Comparison of ENCODE assay signal across 8 cellular contexts in the genomic region with DNA sequence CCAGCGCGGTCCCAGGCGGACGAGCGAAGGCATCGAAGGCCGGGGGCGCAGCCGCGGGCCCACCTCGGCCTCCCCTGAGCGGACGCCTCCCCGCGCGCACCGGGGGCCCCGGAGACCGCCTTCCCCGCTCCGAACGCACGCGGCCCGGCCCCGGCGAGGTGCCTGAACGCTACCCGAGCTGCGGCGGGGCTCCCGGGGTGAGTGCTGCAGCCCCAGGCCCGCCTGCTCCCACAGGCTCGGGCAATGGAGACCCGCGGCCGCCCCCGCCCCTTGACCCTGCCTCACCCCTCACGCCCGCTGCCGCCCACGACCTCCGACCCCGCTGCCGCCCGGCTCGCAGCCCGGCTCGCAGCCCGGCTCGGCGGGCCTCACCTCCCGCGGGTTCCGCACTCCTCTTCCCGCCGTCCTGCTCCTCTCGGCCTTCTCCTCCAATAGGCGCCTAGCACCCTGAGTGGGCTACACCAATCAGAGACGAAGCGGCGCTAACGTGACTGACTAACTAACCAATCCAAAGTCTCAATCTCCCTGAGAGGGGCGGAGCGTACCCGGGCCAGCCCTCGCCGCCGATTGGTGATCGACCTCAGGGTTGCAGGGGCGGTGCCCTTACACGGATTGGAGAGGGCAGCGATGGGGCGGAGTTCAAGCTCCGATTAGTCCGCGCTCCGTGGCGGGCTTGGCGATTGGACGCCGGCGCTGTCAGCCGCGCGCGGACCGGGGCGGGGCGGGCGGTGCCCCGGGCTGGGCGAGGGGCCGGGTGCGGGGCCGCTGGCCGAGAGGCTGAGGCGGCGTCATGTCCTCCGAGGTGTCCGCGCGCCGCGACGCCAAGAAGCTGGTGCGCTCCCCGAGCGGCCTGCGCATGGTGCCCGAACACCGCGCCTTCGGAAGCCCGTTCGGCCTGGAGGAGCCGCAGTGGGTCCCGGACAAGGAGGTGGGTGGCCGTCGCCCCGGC. TPM values are rescaled to one million over a fixed set of nuclear protein-coding genes. Genes with fewer than 3 reads are reported as not detected.
DNase-seq lines count a peak whose midpoint lies in the region; ATAC-seq and FAIRE-seq lines count a peak whose summit lies in the region.

Gene XRCC3 (minus strand): TSS at position 400 of the 949 bp plus-strand sequence. CDS start 4,364 bp downstream, outside the sequence.
Gene ZFYVE21 (plus strand): TSS at position 759 of the 949 bp plus-strand sequence. CDS start 32 bp downstream, at position 791.

- peak within 1 kb of the TSS; percentile 73 to 74 for H3K18ac ChIP-seq in mesenchymal stem cell (ENCODE audit: low read depth in 1 of 2, low read length in 2 of 2)

- ATAC-seq in GM21367 (IDR thresholded peaks at IDR 0.05; ENCODE audit: unreplicated experiment), result peak; percentile 90

- peak within 1 kb of the TSS; percentile 59 for H4K91ac ChIP-seq in mesenchymal stem cell (ENCODE audit: low read length)

- peak within 1 kb of the TSS in 1 of 2 experiments; percentile 51 for H3K23ac ChIP-seq in mesenchymal stem cell (ENCODE audit: low read length in 2 of 2)

- peak within 1 kb of the TSS; percentile 38 for H2BK15ac ChIP-seq in mesenchymal stem cell (ENCODE audit: low read depth, poor library complexity, severe bottlenecking)

- H4K8ac ChIP-seq in mesenchymal stem cell (ENCODE audit: low read length), result peak within 1 kb of the TSS; percentile 57

- peak within 1 kb of the TSS; percentile 22 for H3K9ac ChIP-seq in endocrine pancreas (ENCODE audit: control insufficient read depth, insufficient read depth, low read length)
- peak within 1 kb of the TSS; percentile 84 for H3K9ac ChIP-seq in mesenchymal stem cell (ENCODE audit: low read length)

- H3K9me3 ChIP-seq in endocrine pancreas (ENCODE audit: control insufficient read depth, low read length) (no peaks in the 10 kb centered on the region), mesenchymal stem cell (ENCODE audit: control insufficient read depth, low read length) (no peaks in the 10 kb centered on the region)

- H3K4me2 ChIP-seq in mesenchymal stem cell (ENCODE audit: low read length, poor library complexity, severe bottlenecking), result peak within 1 kb of the TSS; percentile 90

- H3K79me1 ChIP-seq in mesenchymal stem cell (replicated peaks; ENCODE audit: low read length, poor library complexity, severe bottlenecking), result peaks cover 36% of the 10 kb centered on the region

- H3K4me3 ChIP-seq in endocrine pancreas (ENCODE audit: control insufficient read depth, insufficient read depth, low read length), result peak within 1 kb of the TSS; percentile 43
- peak within 1 kb of the TSS; percentile 90 to 92 for H3K4me3 ChIP-seq in mesenchymal stem cell (ENCODE audit: insufficient read depth in 1 of 2, low read depth in 1 of 2, low read length in 2 of 2)

- under 1% methylated on average over 90 of the region's 121 CpGs for WGBS in mesenchymal stem cell

- peak within 1 kb of the TSS in 1 of 2 experiments; percentile 52 for H2BK12ac ChIP-seq in mesenchymal stem cell (ENCODE audit: low read length in 2 of 2)

- peak; percentile 99 for FAIRE-seq in HTR-8/SVneo (lab: Jason Lieb, UNC)

- H3K27me3 ChIP-seq in endocrine pancreas (ENCODE audit: control insufficient read depth, insufficient read depth, low read length) (no peaks in the 10 kb centered on the region), mesenchymal stem cell (ENCODE audit: control insufficient read depth in 1 of 2, insufficient read depth in 1 of 2, low read length in 2 of 2) (no peaks in the 10 kb centered on the region)

- H2AK5ac ChIP-seq in mesenchymal stem cell (ENCODE audit: low read length, severe bottlenecking), result peak within 1 kb of the TSS; percentile 1

- peak within 1 kb of the TSS; percentile 59 to 67 for H3K4ac ChIP-seq in mesenchymal stem cell (ENCODE audit: low read depth in 1 of 2, low read length in 2 of 2)

- no peaks in the 10 kb centered on the region for H3K4me1 ChIP-seq in endocrine pancreas (ENCODE audit: control insufficient read depth, insufficient read depth, low read length)
- peaks cover 32% of the 10 kb centered on the region for H3K4me1 ChIP-seq in mesenchymal stem cell (ENCODE audit: control insufficient read depth, insufficient read depth, low read depth, low read length)

- no peak within 1 kb of the TSS for H3K27ac ChIP-seq in mesenchymal stem cell (ENCODE audit: low read length, poor library complexity, severe bottlenecking)

- no peak within 1 kb of the TSS for H2BK5ac ChIP-seq in mesenchymal stem cell (ENCODE audit: low read depth, low read length, poor library complexity, severe bottlenecking)

- DNase-seq in COLO829 (ENCODE audit: low spot score) (peak; percentile 100), HTR-8/SVneo (ENCODE audit: insufficient read length, low spot score) (peak; percentile 100), NOMO-1 treated with dmso at 0.1 percent for 144 hours (lab: John Stamatoyannopoulos, UW; ENCODE audit: unreplicated experiment) (peak; percentile 99), mesenchymal stem cell (peak; percentile 99)
- peak; percentile 92 to 99 (median 97) for DNase-seq in activated CD8-positive, alpha-beta memory T cell treated with anti-CD3 and anti-CD28 coated beads for 48 hours (ENCODE audit: low read depth in 2 of 3, low spot score in 2 of 3)
- peak; percentile 99 for DNase-seq in stimulated activated CD8-positive, alpha-beta memory T cell treated with anti-CD3 and anti-CD28 coated beads, Interleukin-12 subunit alpha, Interleukin-12 subunit beta, amount 100 ng/mL, for 4 hours (ENCODE audit: low read depth)

- H3K14ac ChIP-seq in mesenchymal stem cell (ENCODE audit: low read length in 2 of 2), result peak within 1 kb of the TSS in 1 of 2 experiments; percentile 94

- H2AFZ ChIP-seq in mesenchymal stem cell (ENCODE audit: low read depth, low read length), result peak within 1 kb of the TSS; percentile 49

- H3K36me3 ChIP-seq in endocrine pancreas (ENCODE audit: control insufficient read depth, insufficient read depth, low read length) (no peaks in the 10 kb centered on the region), mesenchymal stem cell (ENCODE audit: control insufficient read depth in 1 of 2, insufficient read depth in 2 of 2, low read depth in 1 of 2, low read length in 2 of 2) (peaks cover 8 to 27% of the 10 kb centered on the region in 2 experiments)

- peak within 1 kb of the TSS; percentile 44 for H2BK120ac ChIP-seq in mesenchymal stem cell (ENCODE audit: low read depth, low read length)

RNA-seq across cellular contexts. Expression of gene XRCC3, which starts in this region (rescaled TPM):
- 4.5 TPM for polyA plus RNA-seq in mesenchymal stem cell (2013, experiment 1 of 2)
- polyA plus RNA-seq in mesenchymal stem cell (2013, experiment 2 of 2), result 4.2 TPM

RNA-seq across cellular contexts. Expression of gene ZFYVE21, which starts in this region (rescaled TPM):
- 44.0 TPM for polyA plus RNA-seq in mesenchymal stem cell (2013, experiment 1 of 2)
- polyA plus RNA-seq in mesenchymal stem cell (2013, experiment 2 of 2), result 43.8 TPM
